ENCODE assay signal across 8 cellular contexts in the genomic region with DNA sequence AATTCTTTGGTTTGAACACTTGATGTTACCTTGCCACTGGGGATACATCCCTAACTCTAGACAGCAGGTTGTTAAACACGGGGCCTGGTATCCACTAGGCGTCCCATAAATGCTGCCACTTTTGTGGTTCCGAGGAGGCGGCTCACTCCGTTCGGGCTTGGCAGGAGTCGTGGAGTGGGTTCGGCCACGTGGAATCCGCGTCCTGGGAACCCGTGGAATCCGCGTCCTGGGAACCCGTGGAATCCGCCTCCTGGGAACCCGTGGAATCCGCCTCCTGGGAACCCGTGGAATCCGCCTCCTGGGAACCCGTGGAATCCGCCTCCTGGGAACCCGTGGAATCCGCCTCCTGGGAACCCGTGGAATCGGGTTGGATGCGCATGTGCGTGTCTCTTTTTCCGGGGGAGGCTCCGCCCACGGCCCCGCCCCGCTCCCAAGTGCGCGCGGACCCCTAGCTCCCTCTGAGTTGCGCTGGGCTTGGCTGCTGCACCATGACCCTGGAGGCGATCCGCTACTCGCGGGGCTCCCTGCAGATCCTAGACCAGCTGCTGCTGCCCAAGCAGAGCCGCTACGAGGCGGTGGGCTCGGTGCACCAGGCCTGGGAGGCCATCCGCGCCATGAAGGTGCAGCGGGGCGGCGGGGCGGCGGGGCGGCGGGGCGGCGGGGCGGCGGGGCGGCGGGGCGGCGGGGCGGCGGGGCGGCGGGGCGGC. TPM values are rescaled to one million over a fixed set of nuclear protein-coding genes. Genes with fewer than 3 reads are reported as not detected.
DNase-seq lines count a peak whose midpoint lies in the region; TF ChIP-seq lines count a peak whose summit lies in the region.

TSS of gene MRI1 (plus strand) at position 422 of the 707 bp plus-strand sequence. CDS start at position 489, 67 bp downstream.

- H3K27ac ChIP-seq in CD4-positive, alpha-beta memory T cell (ENCODE audit: low read depth, low read length), result peak within 1 kb of the TSS; percentile 70
- no peak within 1 kb of the TSS for H3K27ac ChIP-seq in H9 (ENCODE audit: insufficient read length, low read depth, low read length)

- H3K27ac Mint-ChIP-seq in CD4-positive, alpha-beta memory T cell, result peak within 1 kb of the TSS; percentile 58 to 95 (median 93)
- 0 out of 7 replicates have a peak within 1 kb of the TSS, but pooled peaks of 1 of the 3 experiments have one; percentile 42 for H3K27ac Mint-ChIP-seq in H9

- H3K4me1 Mint-ChIP-seq in CD4-positive, alpha-beta memory T cell, result peaks cover 13 to 27% (median 18%) of the 10 kb centered on the region in 4 donors
- H3K4me1 Mint-ChIP-seq in H9, result peaks cover 6 to 8% of the 10 kb centered on the region in 2 experiments

- H3K36me3 Mint-ChIP-seq in CD4-positive, alpha-beta memory T cell, result peaks cover 8 to 26% of the 10 kb centered on the region in 2 donors
- peaks cover 6 to 33% (median 30%) of the 10 kb centered on the region in 3 experiments; a peak in 6 of 7 replicates for H3K36me3 Mint-ChIP-seq in H9 (ENCODE audit: insufficient read depth in 1 of 3, low read depth in 3 of 3)

- peaks cover 4% of the 10 kb centered on the region for H3K23me2 ChIP-seq in H9 (ENCODE audit: insufficient read length, low read depth, low read length, poor library complexity, severe bottlenecking)

- H2AK5ac ChIP-seq in H9 (ENCODE audit: insufficient read length, low read length), result no peak within 1 kb of the TSS

- H4K91ac ChIP-seq in H9 (ENCODE audit: insufficient read length, low read depth, low read length), result no peak within 1 kb of the TSS

- H3K9ac ChIP-seq in H9 (ENCODE audit: extremely low read depth, insufficient read length, low read length), result no peak within 1 kb of the TSS

- H3K4me1 ChIP-seq in CD4-positive, alpha-beta memory T cell (ENCODE audit: insufficient read depth, low read length), result peaks cover 16% of the 10 kb centered on the region
- H3K4me1 ChIP-seq in H9 (ENCODE audit: insufficient read depth, low read length), result no peaks in the 10 kb centered on the region; the same call in 1 of the 2 replicates

- H3K4me3 Mint-ChIP-seq in CD4-positive, alpha-beta memory T cell, result peak within 1 kb of the TSS; percentile 83 to 91 (median 90)
- H3K4me3 Mint-ChIP-seq in H9, result peak within 1 kb of the TSS; percentile 69 to 84

- CTCF ChIA-PET in CD4-positive, alpha-beta memory T cell (lab: Charles Lee; ENCODE audit: partially characterized antibody), result interaction anchor here (0.6 to 1.5 kb wide), 5 partner anchors 20 to 99 kb away, joined by 3 to 5 read pairs (median 3); no protein-coding TSS in a partner anchor

- no peak within 1 kb of the TSS for H2BK15ac ChIP-seq in H9 (ENCODE audit: low read depth, low read length)

- intact Hi-C loops in CD4-positive, alpha-beta memory T cell (cut with micrococcal nuclease), result no loop called here

- no peak within 1 kb of the TSS for H4K8ac ChIP-seq in H9 (replicated peaks; ENCODE audit: insufficient read length, low read depth, low read length)

- peak within 1 kb of the TSS; percentile 73 for H3K4me2 ChIP-seq in H9 (ENCODE audit: insufficient read depth, insufficient read length, low read length)

- no peaks in the 10 kb centered on the region for H4K20me1 ChIP-seq in H9 (ENCODE audit: control insufficient read depth, insufficient read depth, insufficient read length)

- TF ChIP-seq CTCF in H9 (conservative IDR thresholded peaks at IDR 0.05) (no peak), choroid plexus epithelial cell (conservative IDR thresholded peaks at IDR 0.05; ENCODE audit: low read depth, low read length) (no peak), kidney epithelial cell (IDR thresholded peaks at IDR 0.05; ENCODE audit: insufficient read depth, low read length, poor library complexity, severe bottlenecking) (no peak)

- no peaks in the 10 kb centered on the region for H3K27me3 Mint-ChIP-seq in CD4-positive, alpha-beta memory T cell
- peaks cover 1% of the 10 kb centered on the region for H3K27me3 Mint-ChIP-seq in H9 (ENCODE audit: low read depth)

- no peak within 1 kb of the TSS for H3T11ph ChIP-seq in H9 (ENCODE audit: low read length)

- no peak within 1 kb of the TSS for H2BK5ac ChIP-seq in H9 (ENCODE audit: insufficient read length, low read length)

- no peak within 1 kb of the TSS for H4K5ac ChIP-seq in H9 (ENCODE audit: insufficient read length, low read depth, low read length)

- DNase-seq in CD4-positive, alpha-beta memory T cell, result peak in 4 of 5 donors; percentile 44 to 57 (median 52)
- DNase-seq in H9, result peak; percentile 48
- peak; percentile 23 for DNase-seq in NCI-H2196 treated with DMSO at 0.1 percent for 48 hours (lab: John Stamatoyannopoulos, UW; ENCODE audit: unreplicated experiment)
- peak; percentile 35 for DNase-seq in activated CD4-positive, alpha-beta T cell treated with anti-CD3 and anti-CD28 coated beads for 1 hour
- DNase-seq in choroid plexus epithelial cell (ENCODE audit: low read depth), result peak; percentile 70
- no peak for DNase-seq in kidney epithelial cell (ENCODE audit: low read depth)
- DNase-seq in stimulated activated CD4-positive, alpha-beta T cell treated with anti-CD3 and anti-CD28 coated beads, Interleukin-15, amount 100 ng/mL, for 1 hour (ENCODE audit: low read depth in 1 of 2, low spot score in 1 of 2), result peak; percentile 28 to 61
- DNase-seq in kidney glomerular epithelial cell (lab: John Stamatoyannopoulos, UW), result no peak

- no peak within 1 kb of the TSS for H2BK12ac ChIP-seq in H9 (ENCODE audit: insufficient read length, low read depth, low read length)

- H3K79me1 ChIP-seq in H9 (ENCODE audit: insufficient read depth, low read depth, low read length, poor library complexity, severe bottlenecking), result no peaks in the 10 kb centered on the region

- H3K14ac ChIP-seq in H9 (ENCODE audit: insufficient read depth, low read length), result no peak within 1 kb of the TSS; the same call in 1 of the 2 replicates

- no peak within 1 kb of the TSS for H2BK120ac ChIP-seq in H9 (ENCODE audit: low read depth, low read length, poor library complexity, severe bottlenecking)

- no peak within 1 kb of the TSS for H2BK20ac ChIP-seq in H9 (ENCODE audit: low read depth, low read length, poor library complexity, severe bottlenecking)

- no peak within 1 kb of the TSS for H2AFZ ChIP-seq in H9 (ENCODE audit: low read length)

- WGBS in H9 (ENCODE audit: extremely low coverage, insufficient read length, low lambda C conversion rate), result no CpG with 5 or more reads among the region's 67 CpGs

- no peaks in the 10 kb centered on the region for H3K79me2 ChIP-seq in H9 (ENCODE audit: insufficient read depth, low read length)

- no peaks in the 10 kb centered on the region for H3K9me3 ChIP-seq in CD4-positive, alpha-beta memory T cell (ENCODE audit: control insufficient read depth in 1 of 2, low read length in 2 of 2)
- H3K9me3 ChIP-seq in H9 (ENCODE audit: control insufficient read depth, low read depth, low read length), result no peaks in the 10 kb centered on the region

- POLR2A ChIA-PET in CD4-positive, alpha-beta memory T cell (lab: Charles Lee; ENCODE audit: partially characterized antibody), result interaction anchor here (0.9 to 2.8 kb wide), 9 partner anchors 10 to 373 kb away, joined by 3 to 27 read pairs (median 7); partner anchors contain the start of genes ASF1B, C19orf53 and ZSWIM4

- peaks cover 7% of the 10 kb centered on the region for H3K36me3 ChIP-seq in CD4-positive, alpha-beta memory T cell (ENCODE audit: insufficient read depth, low read length)
- H3K36me3 ChIP-seq in kidney epithelial cell (ENCODE audit: control insufficient read depth, insufficient read depth, low read length), result peaks cover 3% of the 10 kb centered on the region

- H3K23ac ChIP-seq in H9 (ENCODE audit: insufficient read length, low read depth, low read length), result no peak within 1 kb of the TSS

- no peaks in the 10 kb centered on the region for H3K9me3 Mint-ChIP-seq in CD4-positive, alpha-beta memory T cell
- no peaks in the 10 kb centered on the region for H3K9me3 Mint-ChIP-seq in H9

- H3K27me3 ChIP-seq in CD4-positive, alpha-beta memory T cell (ENCODE audit: insufficient read depth, low read length), result no peaks in the 10 kb centered on the region
- H3K27me3 ChIP-seq in H9 (ENCODE audit: insufficient read depth, low read length) (no peaks in the 10 kb centered on the region), kidney epithelial cell (ENCODE audit: control insufficient read depth, insufficient read depth, low read length) (no peaks in the 10 kb centered on the region)

- H3K18ac ChIP-seq in H9 (ENCODE audit: insufficient read length, low read depth, low read length), result no peak within 1 kb of the TSS

- peak within 1 kb of the TSS; percentile 42 to 60 for H3K4me3 ChIP-seq in CD4-positive, alpha-beta memory T cell (ENCODE audit: low read length in 2 of 2)
- H3K4me3 ChIP-seq in choroid plexus epithelial cell (ENCODE audit: low read depth, low read length) (peak within 1 kb of the TSS; percentile 89), kidney epithelial cell (ENCODE audit: low read depth, low read length) (peak within 1 kb of the TSS; percentile 89)

- H3K4ac ChIP-seq in H9 (ENCODE audit: low read depth, low read length), result no peak within 1 kb of the TSS

- H3K56ac ChIP-seq in H9 (ENCODE audit: insufficient read length, low read depth, low read length), result no peak within 1 kb of the TSS

RNA-seq across cellular contexts. Expression of gene MRI1, which starts in this region (rescaled TPM):
- 10 to 100 TPM; 46.4 to 52.3 TPM for total RNA-seq in CD4-positive, alpha-beta memory T cell
- polyA plus RNA-seq in CD4-positive, alpha-beta memory T cell, result 10 to 100 TPM in 1 of 2 donors, 1 to 10 TPM in 1; 3.5 to 18.4 TPM
- total RNA-seq in H9 (2021) (17.2 and 19.5 TPM in 2 replicates), kidney epithelial cell (25.9 and 32.6 TPM in 2 replicates)

Comparison
In these comparisons a context has a peak if more than half of its experiments do, and no peak if none do; other contexts are left out.
1. DNase-seq: peak in CD4-positive, alpha-beta memory T cell (4 of 5), H9 (single experiment), NCI-H2196 treated with DMSO at 0.1 percent for 48 hours (single experiment), activated CD4-positive, alpha-beta T cell treated with anti-CD3 and anti-CD28 coated beads for 1 hour (single experiment), choroid plexus epithelial cell (single experiment) and stimulated activated CD4-positive, alpha-beta T cell treated with anti-CD3 and anti-CD28 coated beads, Interleukin-15, amount 100 ng/mL, for 1 hour (2 of 2); none in kidney epithelial cell (single experiment) and kidney glomerular epithelial cell (single experiment).
2. Peak in every context shown above with its lines, with median percentiles within 50 percentile points of each other: H3K4me3 ChIP-seq.